8 cellular contexts compared by ENCODE assay signal in the genomic region with DNA sequence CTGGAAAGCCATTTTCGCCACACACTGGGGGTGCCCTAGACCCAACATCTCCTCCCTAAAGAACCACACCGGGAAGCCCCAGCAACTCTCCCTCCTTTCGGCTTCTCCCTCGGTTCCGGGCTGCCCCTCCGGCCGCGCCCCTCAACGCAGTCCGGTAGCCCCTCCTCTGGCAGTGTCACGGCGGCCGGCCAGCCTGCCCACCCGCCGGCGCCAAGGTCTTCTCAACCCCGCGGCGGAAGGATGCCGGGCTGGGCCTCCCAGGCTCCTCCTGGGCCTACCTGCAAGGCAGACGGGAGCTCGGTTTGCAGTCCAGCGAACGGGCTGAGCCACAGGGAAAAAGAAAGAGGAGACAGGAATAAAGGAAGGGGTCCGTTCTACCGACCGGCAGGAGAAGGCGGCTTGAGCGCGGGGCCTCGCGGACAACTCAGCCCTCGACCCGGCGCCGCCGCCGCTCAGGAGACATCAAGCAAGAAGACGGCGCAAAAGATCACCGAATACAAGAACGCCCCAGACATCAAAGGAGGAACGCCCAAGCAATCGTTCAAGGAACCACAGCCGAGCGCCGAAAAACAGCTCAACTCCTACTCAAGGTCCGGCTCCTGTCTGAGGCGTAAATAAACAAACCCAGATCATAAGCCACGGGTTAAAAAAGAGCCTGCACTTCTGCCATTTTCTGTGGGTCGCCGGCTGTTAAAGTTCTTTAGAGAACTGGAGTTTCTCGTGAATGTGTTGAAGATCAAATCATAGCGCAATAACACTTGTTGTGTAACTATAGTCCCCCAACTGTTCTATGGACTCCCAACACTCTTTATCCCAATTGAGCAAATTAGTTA. TPM values are rescaled to one million over a fixed set of nuclear protein-coding genes. Genes with fewer than 3 reads are reported as not detected.
A peak's percentile ranks its signal among the peaks of the same experiment; 100 is the strongest.
DNase-seq lines count a peak whose midpoint lies in the region; ATAC-seq and TF ChIP-seq lines count a peak whose summit lies in the region.

A gene with protein sequence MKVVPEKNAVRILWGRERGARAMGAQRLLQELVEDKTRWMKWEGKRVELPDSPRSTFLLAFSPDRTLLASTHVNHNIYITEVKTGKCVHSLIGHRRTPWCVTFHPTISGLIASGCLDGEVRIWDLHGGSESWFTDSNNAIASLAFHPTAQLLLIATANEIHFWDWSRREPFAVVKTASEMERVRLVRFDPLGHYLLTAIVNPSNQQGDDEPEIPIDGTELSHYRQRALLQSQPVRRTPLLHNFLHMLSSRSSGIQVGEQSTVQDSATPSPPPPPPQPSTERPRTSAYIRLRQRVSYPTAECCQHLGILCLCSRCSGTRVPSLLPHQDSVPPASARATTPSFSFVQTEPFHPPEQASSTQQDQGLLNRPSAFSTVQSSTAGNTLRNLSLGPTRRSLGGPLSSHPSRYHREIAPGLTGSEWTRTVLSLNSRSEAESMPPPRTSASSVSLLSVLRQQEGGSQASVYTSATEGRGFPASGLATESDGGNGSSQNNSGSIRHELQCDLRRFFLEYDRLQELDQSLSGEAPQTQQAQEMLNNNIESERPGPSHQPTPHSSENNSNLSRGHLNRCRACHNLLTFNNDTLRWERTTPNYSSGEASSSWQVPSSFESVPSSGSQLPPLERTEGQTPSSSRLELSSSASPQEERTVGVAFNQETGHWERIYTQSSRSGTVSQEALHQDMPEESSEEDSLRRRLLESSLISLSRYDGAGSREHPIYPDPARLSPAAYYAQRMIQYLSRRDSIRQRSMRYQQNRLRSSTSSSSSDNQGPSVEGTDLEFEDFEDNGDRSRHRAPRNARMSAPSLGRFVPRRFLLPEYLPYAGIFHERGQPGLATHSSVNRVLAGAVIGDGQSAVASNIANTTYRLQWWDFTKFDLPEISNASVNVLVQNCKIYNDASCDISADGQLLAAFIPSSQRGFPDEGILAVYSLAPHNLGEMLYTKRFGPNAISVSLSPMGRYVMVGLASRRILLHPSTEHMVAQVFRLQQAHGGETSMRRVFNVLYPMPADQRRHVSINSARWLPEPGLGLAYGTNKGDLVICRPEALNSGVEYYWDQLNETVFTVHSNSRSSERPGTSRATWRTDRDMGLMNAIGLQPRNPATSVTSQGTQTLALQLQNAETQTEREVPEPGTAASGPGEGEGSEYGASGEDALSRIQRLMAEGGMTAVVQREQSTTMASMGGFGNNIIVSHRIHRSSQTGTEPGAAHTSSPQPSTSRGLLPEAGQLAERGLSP (N-terminal part only) (minus strand): TSS at position 474 of the 833 bp plus-strand sequence. CDS start 45,643 bp downstream, outside the sequence.

- peak within 1 kb of the TSS; percentile 99 for H3K4me3 Mint-ChIP-seq in HFFc6
- peak within 1 kb of the TSS; percentile 96 for H3K4me3 Mint-ChIP-seq in activated naive CD4-positive, alpha-beta T cell treated with anti-CD3 and anti-CD28 coated beads, Interleukin-2, amount 50 U/mL, for 24 hours

- H3K4me1 Mint-ChIP-seq in HFFc6 (ENCODE audit: low read depth) = peaks cover 46% of the 10 kb centered on the region
- peaks cover 45% of the 10 kb centered on the region for H3K4me1 Mint-ChIP-seq in activated naive CD4-positive, alpha-beta T cell treated with anti-CD3 and anti-CD28 coated beads, Interleukin-2, amount 50 U/mL, for 24 hours

- no peak for TF ChIP-seq CTCF in HFFc6 (IDR thresholded peaks at IDR 0.05)
- no peak for TF ChIP-seq CTCF in omental fat pad (IDR thresholded peaks at IDR 0.05)

- H3K27me3 Mint-ChIP-seq in HFFc6 (ENCODE audit: insufficient read depth) = no peaks in the 10 kb centered on the region; the same call in 1 of the 2 replicates
- H3K27me3 Mint-ChIP-seq in activated naive CD4-positive, alpha-beta T cell treated with anti-CD3 and anti-CD28 coated beads, Interleukin-2, amount 50 U/mL, for 24 hours = no peaks in the 10 kb centered on the region

- peak within 1 kb of the TSS; percentile 95 for H3K27ac Mint-ChIP-seq in HFFc6
- peak within 1 kb of the TSS; percentile 91 for H3K27ac Mint-ChIP-seq in activated naive CD4-positive, alpha-beta T cell treated with anti-CD3 and anti-CD28 coated beads, Interleukin-2, amount 50 U/mL, for 24 hours

- peaks cover 6% of the 10 kb centered on the region; the same call in 1 of the 2 replicates for H3K36me3 Mint-ChIP-seq in HFFc6 (ENCODE audit: low read depth)
- no peaks in the 10 kb centered on the region for H3K36me3 Mint-ChIP-seq in activated naive CD4-positive, alpha-beta T cell treated with anti-CD3 and anti-CD28 coated beads, Interleukin-2, amount 50 U/mL, for 24 hours

- peak within 1 kb of the TSS; percentile 89 for H3K27ac ChIP-seq in temporal lobe (ENCODE audit: low read depth, low read length)

- ATAC-seq in SK-N-SH treated with all-trans-retinoic acid at 6 μM for 48 hours (peak; percentile 90), omental fat pad (ENCODE audit: low FRiP score) (peak; percentile 91)

- no peaks in the 10 kb centered on the region for H3K9me3 Mint-ChIP-seq in HFFc6
- no peaks in the 10 kb centered on the region for H3K9me3 Mint-ChIP-seq in activated naive CD4-positive, alpha-beta T cell treated with anti-CD3 and anti-CD28 coated beads, Interleukin-2, amount 50 U/mL, for 24 hours

- peak; percentile 86 for DNase-seq in GM04504 (ENCODE audit: low read depth)
- peak; percentile 88 for DNase-seq in HFFc6
- peak; percentile 61 for DNase-seq in NCI-H1048 (lab: John Stamatoyannopoulos, UW)
- peak; percentile 85 for DNase-seq in glomerular visceral epithelial cell (ENCODE audit: extremely low spot score)
- peak; percentile 52 for DNase-seq in omental fat pad (ENCODE audit: low spot score)

TF ChIP-seq in SK-N-SH treated with all-trans-retinoic acid at 6 μM for 48 hours, 23 proteins besides CTCF, POLR2A, EP300 and RAD21:
- no peak for TF ChIP-seq ARNTL (CRISPR knock-in tag; IDR thresholded peaks at IDR 0.05; ENCODE audit: borderline replicate concordance, low read depth)
- TF ChIP-seq, protein P1, sequence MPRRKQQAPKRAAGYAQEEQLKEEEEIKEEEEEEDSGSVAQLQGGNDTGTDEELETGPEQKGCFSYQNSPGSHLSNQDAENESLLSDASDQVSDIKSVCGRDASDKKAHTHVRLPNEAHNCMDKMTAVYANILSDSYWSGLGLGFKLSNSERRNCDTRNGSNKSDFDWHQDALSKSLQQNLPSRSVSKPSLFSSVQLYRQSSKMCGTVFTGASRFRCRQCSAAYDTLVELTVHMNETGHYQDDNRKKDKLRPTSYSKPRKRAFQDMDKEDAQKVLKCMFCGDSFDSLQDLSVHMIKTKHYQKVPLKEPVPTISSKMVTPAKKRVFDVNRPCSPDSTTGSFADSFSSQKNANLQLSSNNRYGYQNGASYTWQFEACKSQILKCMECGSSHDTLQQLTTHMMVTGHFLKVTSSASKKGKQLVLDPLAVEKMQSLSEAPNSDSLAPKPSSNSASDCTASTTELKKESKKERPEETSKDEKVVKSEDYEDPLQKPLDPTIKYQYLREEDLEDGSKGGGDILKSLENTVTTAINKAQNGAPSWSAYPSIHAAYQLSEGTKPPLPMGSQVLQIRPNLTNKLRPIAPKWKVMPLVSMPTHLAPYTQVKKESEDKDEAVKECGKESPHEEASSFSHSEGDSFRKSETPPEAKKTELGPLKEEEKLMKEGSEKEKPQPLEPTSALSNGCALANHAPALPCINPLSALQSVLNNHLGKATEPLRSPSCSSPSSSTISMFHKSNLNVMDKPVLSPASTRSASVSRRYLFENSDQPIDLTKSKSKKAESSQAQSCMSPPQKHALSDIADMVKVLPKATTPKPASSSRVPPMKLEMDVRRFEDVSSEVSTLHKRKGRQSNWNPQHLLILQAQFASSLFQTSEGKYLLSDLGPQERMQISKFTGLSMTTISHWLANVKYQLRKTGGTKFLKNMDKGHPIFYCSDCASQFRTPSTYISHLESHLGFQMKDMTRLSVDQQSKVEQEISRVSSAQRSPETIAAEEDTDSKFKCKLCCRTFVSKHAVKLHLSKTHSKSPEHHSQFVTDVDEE (CRISPR knock-in tag; IDR thresholded peaks at IDR 0.05) = 0 out of 2 replicates have a peak, but pooled peaks have one; percentile 28
- TF ChIP-seq ZNF8 (CRISPR knock-in tag; IDR thresholded peaks at IDR 0.05) = 0 out of 2 replicates have a peak, but pooled peaks have one; percentile 4

RNA-seq across cellular contexts. Expression of the gene that starts here (rescaled TPM):
- total RNA-seq in HFFc6 (2021; fragmentation: NEBNext Ultra II Directional; extraction: Animal tissue kit (Norgen Biotek cat#: 25700)) = 10 to 100 TPM; 23.2 to 25.9 (median 24.4) TPM
- total RNA-seq in omental fat pad (10 to 100 TPM; 19.2 to 41.0 (median 23.5) TPM), temporal lobe (19.7 TPM)

Comparison
In these comparisons a context has a peak if more than half of its experiments do, and no peak if none do; other contexts are left out.
1. Peak in every context shown above with its lines: DNase-seq, ATAC-seq and H3K27ac ChIP-seq.